Comparison of ENCODE assay signal across 24 cellular contexts in the genomic region with DNA sequence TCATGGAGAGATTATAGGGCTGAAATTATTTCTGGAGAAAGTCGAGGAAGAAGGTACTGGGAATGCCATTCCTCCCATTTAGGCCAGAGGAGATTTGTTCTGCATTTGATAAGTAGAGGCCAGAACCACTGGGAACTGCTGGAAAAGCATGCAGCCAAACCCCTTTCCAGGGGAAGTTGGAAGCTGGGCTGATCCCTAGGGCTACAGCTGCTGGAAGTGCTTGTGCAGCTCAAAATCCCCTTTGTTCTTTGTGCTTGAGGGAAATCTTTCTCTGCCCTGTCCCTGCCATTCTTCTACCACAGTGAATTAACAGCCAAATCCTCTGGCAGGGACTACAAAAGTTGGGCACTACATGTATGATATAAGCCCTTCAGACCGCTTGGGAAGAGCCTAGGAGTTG.
A peak's percentile ranks its signal among the peaks of the same experiment; 100 is the strongest.
DNase-seq lines count a peak whose midpoint lies in the region; ATAC-seq, FAIRE-seq and TF ChIP-seq lines count a peak whose summit lies in the region.
"Had no signal": no experiment of that assay in that cellular context is flagged by ENCODE, and none has a peak within 500 bp of the region (broad histone marks: within the 10 kb centered on the region; RNA-seq: fewer than 3 reads in every experiment).

No MANE protein-coding gene starts in this region.

- no peak overlapping the region for H3K4ac ChIP-seq in H1 (replicated peaks; ENCODE audit: insufficient read length, low read depth, low read length)

- H4K5ac ChIP-seq in H1 (ENCODE audit: insufficient read length, low read depth, low read length), result no peak overlapping the region

- H3K79me1 ChIP-seq in H1 (ENCODE audit: low read depth, low read length), result no peaks in the 10 kb centered on the region

- no peak for TF ChIP-seq CTCF in H1 (IDR thresholded peaks at IDR 0.05; ENCODE audit: control extremely low read depth in 1 of 3, insufficient read depth in 1 of 3, low read depth in 1 of 3, low read length in 3 of 3)
- TF ChIP-seq CTCF in body of pancreas (IDR thresholded peaks at IDR 0.05), result no peak

- H3K27ac ChIP-seq in SJCRH30 (no peak overlapping the region), H1 (ENCODE audit: low read depth, low read length) (no peak overlapping the region), body of pancreas (no peak overlapping the region)
- H3K27ac ChIP-seq: GM23248 had no signal

- H2BK120ac ChIP-seq in H1 (replicated peaks; ENCODE audit: low read depth, low read length), result no peak overlapping the region

- 84% methylated on average over 2 of the region's 2 CpGs; no CpG with 5 or more reads in 1 of the 2 experiments for WGBS in H1 (ENCODE audit: extremely low coverage in 1 of 2, insufficient coverage in 1 of 2, insufficient read length in 1 of 2, insufficient replicate concordance in 2 of 2, low coverage in 1 of 2, low lambda C conversion rate in 2 of 2, missing lambda C conversion rate in 1 of 2), 2 experiments
- 32 to 55% methylated on average over 2 of the region's 2 CpGs for WGBS in body of pancreas, 2 donors

- TF ChIP-seq EP300 in H1 (IDR thresholded peaks at IDR 0.05; ENCODE audit: borderline replicate concordance in 1 of 2, low read depth in 2 of 2, low read length in 2 of 2), result no peak

- DNase-seq in SJCRH30, result peak; percentile 2 to 21
- no peak for DNase-seq in H1 (ENCODE audit: low read depth in 1 of 2, low spot score in 2 of 2)
- DNase-seq in islet precursor cell, result peak; percentile 54
- DNase-seq in body of pancreas, result no peak
- DNase-seq in COLO668 (lab: John Stamatoyannopoulos, UW; ENCODE audit: unreplicated experiment), result no peak
- DNase-seq in NCI-H2171 treated with DMSO at 0.1 percent for 48 hours (lab: John Stamatoyannopoulos, UW), result no peak
- DNase-seq: Calu3; CD8-positive, alpha-beta T cell; GM23248; HFFc6; Kasumi-1; NCI-H1105 treated with DMSO at 0.1 percent for 48 hours; NCI-H146; NCI-H1930; NCI-H2107; NCI-H2227 treated with DMSO at 0.1 percent for 48 hours; NCI-H510A; SIG-M5 had no signal

- intact Hi-C loops in body of pancreas (cut with DNase I), result no loop called here

- no peaks in the 10 kb centered on the region for H4K20me1 ChIP-seq in H1 (replicated peaks in 1 of 2; ENCODE audit: control insufficient read depth in 1 of 2, insufficient read depth in 2 of 2, low read length in 2 of 2)

- no peak overlapping the region for H3K56ac ChIP-seq in H1 (replicated peaks; ENCODE audit: insufficient read length, low read depth, low read length)

- no peak overlapping the region for H4K91ac ChIP-seq in H1 (replicated peaks; ENCODE audit: insufficient read length, low read length)

- ATAC-seq in body of pancreas, result no peak
- ATAC-seq in GM18502 (IDR thresholded peaks at IDR 0.05; ENCODE audit: poor library complexity, unreplicated experiment), result no peak
- ATAC-seq: CD8-positive, alpha-beta T cell; K562 had no signal

- POLR2A ChIA-PET in H1 (lab: Charles Lee; ENCODE audit: partially characterized antibody), result no interaction called here

- no peak overlapping the region for H3K4me2 ChIP-seq in H1 (ENCODE audit: insufficient read depth in 1 of 2, low read depth in 2 of 2, low read length in 2 of 2)

- TF ChIP-seq POLR2A in H1 (IDR thresholded peaks at IDR 0.05; ENCODE audit: control extremely low read depth in 1 of 2, low read depth in 2 of 2, low read length in 2 of 2) (no peak), body of pancreas (IDR thresholded peaks at IDR 0.05) (no peak)

- H2BK5ac ChIP-seq in H1 (ENCODE audit: low read depth, low read length), result no peak overlapping the region

- H3K9me3 ChIP-seq in SJCRH30 (replicated peaks), result no peaks in the 10 kb centered on the region
- H3K9me3 ChIP-seq in H1 (ENCODE audit: insufficient read depth in 2 of 2, low read depth in 1 of 2, low read length in 1 of 2), result no peaks in the 10 kb centered on the region
- H3K9me3 ChIP-seq in body of pancreas, result no peaks in the 10 kb centered on the region
- H3K9me3 ChIP-seq: HAP-1 had no signal

- 0 out of 2 replicates have a peak overlapping the region, but pooled peaks have one; percentile 64 for H2AFZ ChIP-seq in H1 (ENCODE audit: low read length)
- H2AFZ ChIP-seq: GM23248 had no signal

- FAIRE-seq in H1 (lab: Jason Lieb, UNC), result no peak
- FAIRE-seq: G401.6, HTR-8/SVneo, K562, RCC 7860 had no signal

- H3K9ac ChIP-seq in H1 (replicated peaks in 1 of 4; ENCODE audit: extremely low read depth in 1 of 4, low read depth in 3 of 4, low read length in 3 of 4), result no peak overlapping the region
- H3K9ac ChIP-seq: GM23248 had no signal

- H3K36me3 ChIP-seq in SJCRH30, result no peaks in the 10 kb centered on the region
- H3K36me3 ChIP-seq in H1 (ENCODE audit: control insufficient read depth in 2 of 4, insufficient read depth in 4 of 4, low read length in 3 of 4), result no peaks in the 10 kb centered on the region
- no peaks in the 10 kb centered on the region for H3K36me3 ChIP-seq in body of pancreas (replicated peaks in 1 of 2; ENCODE audit: insufficient read depth in 1 of 2, low read depth in 2 of 2)
- H3K36me3 ChIP-seq: HAP-1 had no signal

- CTCF ChIA-PET in H1 (lab: Charles Lee; ENCODE audit: partially characterized antibody), result no interaction called here

- no peaks in the 10 kb centered on the region for H3K79me2 ChIP-seq in H1 (ENCODE audit: control insufficient read depth in 1 of 2, insufficient read depth in 2 of 2, low read length in 2 of 2)

- H2AK5ac ChIP-seq in H1 (ENCODE audit: low read depth, low read length), result no peak overlapping the region

- no peak overlapping the region for H3K23ac ChIP-seq in H1 (ENCODE audit: insufficient read length)

- no peak overlapping the region for H2BK12ac ChIP-seq in H1 (ENCODE audit: low read depth, low read length)

- H3K14ac ChIP-seq in H1 (ENCODE audit: insufficient read length), result no peak overlapping the region

- H3K23me2 ChIP-seq in H1 (ENCODE audit: low read depth, low read length), result no peaks in the 10 kb centered on the region

- H3K4me1 ChIP-seq in SJCRH30 (no peaks in the 10 kb centered on the region), H1 (replicated peaks in 1 of 4; ENCODE audit: control insufficient read depth in 3 of 4, insufficient read depth in 4 of 4, low read length in 3 of 4) (no peaks in the 10 kb centered on the region), body of pancreas (no peaks in the 10 kb centered on the region)
- H3K4me1 ChIP-seq: HAP-1 had no signal

- H4K8ac ChIP-seq in H1 (ENCODE audit: extremely low read depth, insufficient read depth, low read length), result no peak overlapping the region

- H2BK15ac ChIP-seq in H1 (ENCODE audit: low read length), result no peak overlapping the region

- no peak overlapping the region for H3K18ac ChIP-seq in H1 (ENCODE audit: extremely low read depth, low read length)

- no peak overlapping the region for H2BK20ac ChIP-seq in H1 (ENCODE audit: low read length)

- no peak overlapping the region for H3K4me3 ChIP-seq in SJCRH30
- H3K4me3 ChIP-seq in H1 (ENCODE audit: extremely low read depth in 1 of 4, insufficient read depth in 2 of 4, low read depth in 3 of 4, low read length in 4 of 4), result no peak overlapping the region
- no peak overlapping the region for H3K4me3 ChIP-seq in body of pancreas
- H3K4me3 ChIP-seq: GM23248, HAP-1, K562 had no signal

- TF ChIP-seq RAD21 in H1 (IDR thresholded peaks at IDR 0.05 in 1 of 2, conservative IDR thresholded peaks at IDR 0.05 in 1 of 2; ENCODE audit: low read depth in 2 of 2, low read length in 2 of 2), result no peak

- no peaks in the 10 kb centered on the region for H3K27me3 ChIP-seq in SJCRH30
- H3K27me3 ChIP-seq in H1 (replicated peaks in 1 of 4; ENCODE audit: control insufficient read depth in 3 of 4, extremely low read depth in 1 of 4, insufficient read depth in 3 of 4, low read length in 3 of 4), result no peaks in the 10 kb centered on the region
- H3K27me3 ChIP-seq in body of pancreas, result no peaks in the 10 kb centered on the region

TF ChIP-seq in H1, 55 proteins besides CTCF, POLR2A, EP300 and RAD21 (continues in another document):
- TF ChIP-seq, protein P1, sequence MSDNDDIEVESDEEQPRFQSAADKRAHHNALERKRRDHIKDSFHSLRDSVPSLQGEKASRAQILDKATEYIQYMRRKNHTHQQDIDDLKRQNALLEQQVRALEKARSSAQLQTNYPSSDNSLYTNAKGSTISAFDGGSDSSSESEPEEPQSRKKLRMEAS (IDR thresholded peaks at IDR 0.05), result no peak
- TF ChIP-seq TCF12 (IDR thresholded peaks at IDR 0.05; ENCODE audit: low read depth, low read length) (no peak), TAF1 (IDR thresholded peaks at IDR 0.05; ENCODE audit: low read depth, low read length) (no peak), FOSL1 (IDR thresholded peaks at IDR 0.05; ENCODE audit: insufficient read depth, low read depth, low read length) (no peak), SAP30 (IDR thresholded peaks at IDR 0.05; ENCODE audit: insufficient read depth, insufficient replicate concordance, low read length) (no peak), EZH2 (IDR thresholded peaks at IDR 0.05; ENCODE audit: low read depth, low read length, severe bottlenecking) (no peak), BACH1 (IDR thresholded peaks at IDR 0.05; ENCODE audit: low read length) (no peak), RXRA (IDR thresholded peaks at IDR 0.05; ENCODE audit: insufficient read depth, low read depth, low read length) (no peak), POLR2AphosphoS5 (IDR thresholded peaks at IDR 0.05; ENCODE audit: low read depth, low read length) (no peak), HDAC6 (IDR thresholded peaks at IDR 0.05; ENCODE audit: low read depth, low read length) (no peak)

Comparison
In these comparisons a context has a peak if more than half of its experiments do, and no peak if none do; other contexts are left out.
1. DNase-seq: peak in SJCRH30 (2 of 2) and islet precursor cell (single experiment); none in H1 (0 of 2), body of pancreas (0 of 4), COLO668 (single experiment) and NCI-H2171 treated with DMSO at 0.1 percent for 48 hours (single experiment).